1 cellular context compared by ENCODE assay signal in genomic region chr1:118842462-118843201, GRCh38.
TF ChIP-seq lines count a peak whose summit lies in the region.

No MANE protein-coding gene starts in this region.

TF ChIP-seq in HEK293, 187 proteins besides CTCF, POLR2A, EP300 and RAD21 (continued from another document and continues in another):
- TF ChIP-seq ZNF335 (tag by site-specific recombination; conservative IDR thresholded peaks at IDR 0.05) (0 out of 2 replicates have a peak, but pooled peaks have one; percentile 21), ZNF791 (tag by site-specific recombination; IDR thresholded peaks at IDR 0.05) (no peak), ZNF175 (tag by site-specific recombination; IDR thresholded peaks at IDR 0.05) (no peak), ZNF19 (tag by site-specific recombination; IDR thresholded peaks at IDR 0.05; ENCODE audit: low read depth) (no peak), ZNF214 (tag by site-specific recombination; IDR thresholded peaks at IDR 0.05; ENCODE audit: borderline replicate concordance) (no peak), ZNF629 (tag by site-specific recombination; IDR thresholded peaks at IDR 0.05) (no peak), PRDM6 (tag by site-specific recombination; IDR thresholded peaks at IDR 0.05) (peak; percentile 85), ZNF510 (tag by site-specific recombination; IDR thresholded peaks at IDR 0.05; ENCODE audit: insufficient replicate concordance) (no peak), SALL2 (tag by site-specific recombination; IDR thresholded peaks at IDR 0.05; ENCODE audit: borderline replicate concordance) (no peak), ZNF146 (tag by site-specific recombination; IDR thresholded peaks at IDR 0.05) (no peak), ZNF529 (tag by site-specific recombination; IDR thresholded peaks at IDR 0.05; ENCODE audit: insufficient replicate concordance) (no peak), ZBTB6 (tag by site-specific recombination; IDR thresholded peaks at IDR 0.05) (no peak), ZBTB7A (tag by site-specific recombination; IDR thresholded peaks at IDR 0.05; ENCODE audit: low read depth) (no peak), GFI1B (tag by site-specific recombination; IDR thresholded peaks at IDR 0.05) (no peak), ZNF37A (tag by site-specific recombination; IDR thresholded peaks at IDR 0.05) (no peak), GLI4 (tag by site-specific recombination; IDR thresholded peaks at IDR 0.05) (no peak), HOXD13 (CRISPR knock-in tag; IDR thresholded peaks at IDR 0.05; ENCODE audit: borderline replicate concordance) (no peak), GLIS1 (tag by site-specific recombination; IDR thresholded peaks at IDR 0.05) (peak; percentile 79), ZNF639 (tag by site-specific recombination; IDR thresholded peaks at IDR 0.05) (no peak), ZNF184 (tag by site-specific recombination; IDR thresholded peaks at IDR 0.05) (no peak), REST (tag by site-specific recombination; IDR thresholded peaks at IDR 0.05) (peak; percentile 60), ZBTB44 (tag by site-specific recombination; IDR thresholded peaks at IDR 0.05) (no peak), ZNF513 (tag by site-specific recombination; IDR thresholded peaks at IDR 0.05) (no peak), ZNF571 (tag by site-specific recombination; IDR thresholded peaks at IDR 0.05) (no peak), ZSCAN23 (tag by site-specific recombination; IDR thresholded peaks at IDR 0.05) (no peak), AEBP2 (tag by site-specific recombination; IDR thresholded peaks at IDR 0.05; ENCODE audit: borderline replicate concordance) (no peak), ZNF416 (tag by site-specific recombination; IDR thresholded peaks at IDR 0.05) (no peak), SP3 (tag by site-specific recombination; IDR thresholded peaks at IDR 0.05) (no peak), ZNF202 (tag by site-specific recombination; IDR thresholded peaks at IDR 0.05; ENCODE audit: borderline replicate concordance) (no peak), ZNF155 (tag by site-specific recombination; IDR thresholded peaks at IDR 0.05) (no peak), BCL11A (tag by site-specific recombination; IDR thresholded peaks at IDR 0.05; ENCODE audit: low read depth) (no peak), ZNF670 (tag by site-specific recombination; IDR thresholded peaks at IDR 0.05; ENCODE audit: low read depth) (no peak), ZNF132 (tag by site-specific recombination; IDR thresholded peaks at IDR 0.05; ENCODE audit: borderline replicate concordance) (no peak), YY2 (tag by site-specific recombination; IDR thresholded peaks at IDR 0.05) (no peak), KLF7 (tag by site-specific recombination; IDR thresholded peaks at IDR 0.05; ENCODE audit: borderline replicate concordance) (no peak), ZNF600 (tag by site-specific recombination; IDR thresholded peaks at IDR 0.05) (no peak), ZNF18 (tag by site-specific recombination; IDR thresholded peaks at IDR 0.05) (no peak), ZNF701 (tag by site-specific recombination; IDR thresholded peaks at IDR 0.05) (no peak), PRDM4 (tag by site-specific recombination; IDR thresholded peaks at IDR 0.05) (peak; percentile 51; the same call in 1 of the 2 replicates), ZNF157 (tag by site-specific recombination; IDR thresholded peaks at IDR 0.05) (no peak), ZNF514 (tag by site-specific recombination; IDR thresholded peaks at IDR 0.05) (no peak), ZFHX2 (tag by site-specific recombination; conservative IDR thresholded peaks at IDR 0.05) (peak; percentile 89), ZNF548 (tag by site-specific recombination; IDR thresholded peaks at IDR 0.05) (no peak), ZNF114 (tag by site-specific recombination; IDR thresholded peaks at IDR 0.05) (no peak), ZNF398 (tag by site-specific recombination; IDR thresholded peaks at IDR 0.05) (0 out of 2 replicates have a peak, but pooled peaks have one; percentile 25)
